ENCODE assay signal across 18 cellular contexts in genomic region chr5:1823381-1824034, GRCh38. TPM values are rescaled to one million over a fixed set of nuclear protein-coding genes. Genes with fewer than 3 reads are reported as not detected.
DNase-seq lines count a peak whose midpoint lies in the region; ATAC-seq and TF ChIP-seq lines count a peak whose summit lies in the region.
"Had no signal": no experiment of that assay in that cellular context is flagged by ENCODE, and none has a peak within 500 bp of the region (broad histone marks: within the 10 kb centered on the region; RNA-seq: fewer than 3 reads in every experiment).

No MANE protein-coding gene starts in this region.

- H3K4me1 ChIP-seq in cardiac muscle cell (ENCODE audit: low read depth): peaks cover 3% of the 10 kb centered on the region
- H3K4me1 ChIP-seq in right cardiac atrium (ENCODE audit: control insufficient read depth, insufficient read depth, low read length): no peaks in the 10 kb centered on the region
- no peaks in the 10 kb centered on the region for H3K4me1 ChIP-seq in osteoblast (ENCODE audit: insufficient read depth, low read length)
- H3K4me1 ChIP-seq: A549, Caco-2 had no signal

- DNase-seq in cardiac muscle cell (ENCODE audit: low read depth in 1 of 2, low spot score in 1 of 2): no peak
- DNase-seq in right cardiac atrium: no peak
- DNase-seq in coronary artery (ENCODE audit: low spot score): peak; percentile 28
- peak; percentile 19 for DNase-seq in osteoblast (ENCODE audit: insufficient read length, low spot score, missing footprints)
- no peak for DNase-seq in stimulated activated naive CD8-positive, alpha-beta T cell treated with anti-CD3 and anti-CD28 coated beads, Interleukin-15, amount 100 ng/mL, for 72 hours
- DNase-seq in A172 (ENCODE audit: low spot score): no peak
- DNase-seq: BE2C; Caco-2; CD8-positive, alpha-beta T cell; DND-41; GDM1; HCEC 1CT; HFFc6 had no signal

- no peaks in the 10 kb centered on the region for H3K79me2 ChIP-seq in osteoblast (ENCODE audit: insufficient read depth, low read length)

- no peak overlapping the region for H3K27ac Mint-ChIP-seq in stimulated activated naive CD8-positive, alpha-beta T cell treated with anti-CD3 and anti-CD28 coated beads, Interleukin-15, amount 100 ng/mL, for 72 hours
- H3K27ac Mint-ChIP-seq: CD8-positive, alpha-beta T cell; HFFc6 had no signal

- H3K27ac ChIP-seq in cardiac muscle cell (peak overlapping the region; percentile 6), right cardiac atrium (ENCODE audit: low read length) (no peak overlapping the region), coronary artery (no peak overlapping the region), osteoblast (ENCODE audit: low read depth, low read length) (no peak overlapping the region)
- H3K27ac ChIP-seq: A549, C4-2B had no signal

- intact Hi-C loops in right cardiac atrium (cut with DNase I): no loop called here

- H3K9me3 ChIP-seq in cardiac muscle cell (ENCODE audit: low read depth) (no peaks in the 10 kb centered on the region), right cardiac atrium (ENCODE audit: control insufficient read depth, low read length) (no peaks in the 10 kb centered on the region), osteoblast (ENCODE audit: low read depth, low read length) (no peaks in the 10 kb centered on the region)
- H3K9me3 ChIP-seq: A549, BE2C, Caco-2 had no signal

- peaks cover 7% of the 10 kb centered on the region for H3K4me1 Mint-ChIP-seq in stimulated activated naive CD8-positive, alpha-beta T cell treated with anti-CD3 and anti-CD28 coated beads, Interleukin-15, amount 100 ng/mL, for 72 hours

- H4K20me1 ChIP-seq in osteoblast (ENCODE audit: insufficient read depth, low read length): peaks cover 2% of the 10 kb centered on the region

- H2AFZ ChIP-seq in osteoblast (ENCODE audit: low read length): no peak overlapping the region

- H3K4me3 ChIP-seq in cardiac muscle cell: no peak overlapping the region
- H3K4me3 ChIP-seq in right cardiac atrium (ENCODE audit: low read length): no peak overlapping the region
- H3K4me3 ChIP-seq in coronary artery: no peak overlapping the region
- H3K4me3 ChIP-seq in osteoblast (ENCODE audit: insufficient read depth, low read length): no peak overlapping the region
- H3K4me3 ChIP-seq: A549 had no signal

- no peaks in the 10 kb centered on the region for H3K9me3 Mint-ChIP-seq in stimulated activated naive CD8-positive, alpha-beta T cell treated with anti-CD3 and anti-CD28 coated beads, Interleukin-15, amount 100 ng/mL, for 72 hours
- H3K9me3 Mint-ChIP-seq: CD8-positive, alpha-beta T cell; HFFc6 had no signal

- WGBS in right cardiac atrium: 96% methylated on average over 12 of the region's 12 CpGs

- H3K27me3 Mint-ChIP-seq in stimulated activated naive CD8-positive, alpha-beta T cell treated with anti-CD3 and anti-CD28 coated beads, Interleukin-15, amount 100 ng/mL, for 72 hours: no peaks in the 10 kb centered on the region

- TF ChIP-seq CTCF in cardiac muscle cell (IDR thresholded peaks at IDR 0.05; ENCODE audit: low read depth, low read length) (no peak), coronary artery (IDR thresholded peaks at IDR 0.05) (no peak), osteoblast (IDR thresholded peaks at IDR 0.05; ENCODE audit: extremely low read depth, low read depth, low read length) (no peak)

- no peak overlapping the region for H3K4me3 Mint-ChIP-seq in stimulated activated naive CD8-positive, alpha-beta T cell treated with anti-CD3 and anti-CD28 coated beads, Interleukin-15, amount 100 ng/mL, for 72 hours
- H3K4me3 Mint-ChIP-seq: CD8-positive, alpha-beta T cell; HFFc6 had no signal

- peaks cover 34% of the 10 kb centered on the region for H3K36me3 ChIP-seq in cardiac muscle cell
- H3K36me3 ChIP-seq in osteoblast (ENCODE audit: insufficient read depth, low read length): peaks cover 27% of the 10 kb centered on the region

- ATAC-seq in right cardiac atrium: no peak
- ATAC-seq in GM18907 (IDR thresholded peaks at IDR 0.05; ENCODE audit: unreplicated experiment): no peak
- ATAC-seq in stimulated activated naive CD8-positive, alpha-beta T cell treated with anti-CD3 and anti-CD28 coated beads, Interleukin-15, amount 100 ng/mL, for 72 hours: no peak
- ATAC-seq: A549; CD8-positive, alpha-beta T cell had no signal

- H3K4me2 ChIP-seq in osteoblast (ENCODE audit: insufficient read depth, low read length): no peak overlapping the region
- H3K4me2 ChIP-seq: A549 had no signal

- H3K27me3 ChIP-seq in cardiac muscle cell (no peaks in the 10 kb centered on the region), right cardiac atrium (ENCODE audit: control insufficient read depth, insufficient read depth) (no peaks in the 10 kb centered on the region), osteoblast (ENCODE audit: insufficient read depth, low read length) (no peaks in the 10 kb centered on the region)
- H3K27me3 ChIP-seq: BE2C had no signal

RNA-seq across cellular contexts. Expression of gene NDUFS6, which starts 22.3 kb away (rescaled TPM):
- 141 and 286 TPM in 2 replicates for total RNA-seq in cardiac muscle cell
- polyA plus RNA-seq in cardiac muscle cell: 281 and 371 TPM in 2 replicates
- total RNA-seq in right cardiac atrium: 10 to 100 TPM; 64.1 to 90.1 (median 76.8) TPM
- polyA plus RNA-seq in right cardiac atrium: 216 TPM
- 19.2 and 23.9 TPM in 2 replicates for total RNA-seq in osteoblast
- 85.8 and 94.2 TPM in 2 replicates for total RNA-seq in A172 (2014; rRNA removed; shearing (Covaris generic))

RNA-seq across cellular contexts. Expression of gene MRPL36, which starts 23.9 kb away (rescaled TPM):
- 73.9 and 101 TPM in 2 replicates for total RNA-seq in cardiac muscle cell
- 195 and 206 TPM in 2 replicates for polyA plus RNA-seq in cardiac muscle cell
- total RNA-seq in right cardiac atrium: 10 to 100 TPM; 40.8 to 51.3 (median 48.1) TPM
- polyA plus RNA-seq in right cardiac atrium: 104 TPM
- 35.1 and 35.7 TPM in 2 replicates for total RNA-seq in osteoblast
- total RNA-seq in A172 (2014; rRNA removed; shearing (Covaris generic)): 37.3 and 60.5 TPM in 2 replicates

RNA-seq across cellular contexts. Expression of gene IRX4, which starts 59.2 kb away (rescaled TPM):
- total RNA-seq in cardiac muscle cell: 284 and 308 TPM in 2 replicates
- polyA plus RNA-seq in cardiac muscle cell: 208 and 257 TPM in 2 replicates
- total RNA-seq in right cardiac atrium: under 1 TPM in 1 of 4 donors, not detected in 3; 0.21 TPM
- polyA plus RNA-seq in right cardiac atrium: not detected
- not detected in 2 replicates for total RNA-seq in osteoblast
- not detected in 2 replicates for total RNA-seq in A172 (2014; rRNA removed; shearing (Covaris generic))
- total RNA-seq: Caco-2; CD8-positive, alpha-beta T cell; H4; HFFc6 had no signal
- polyA plus RNA-seq: AG04450 had no signal

Comparison
In these comparisons a context has a peak if more than half of its experiments do, and no peak if none do; other contexts are left out.
1. RNA of gene IRX4, which starts 59.2 kb away (total RNA-seq): 284 to 308 TPM in cardiac muscle cell; 0.21 TPM in right cardiac atrium, not detected in osteoblast and not detected in A172; every median in the first group is over 100 times any median in the second.
2. DNase-seq: peak in coronary artery (single experiment) and osteoblast (single experiment); none in cardiac muscle cell (0 of 2), right cardiac atrium (0 of 3), stimulated activated naive CD8-positive, alpha-beta T cell treated with anti-CD3 and anti-CD28 coated beads, Interleukin-15, amount 100 ng/mL, for 72 hours (0 of 2) and A172 (single experiment).